ENCODE assay signal across 1 cellular context in the genomic region with DNA sequence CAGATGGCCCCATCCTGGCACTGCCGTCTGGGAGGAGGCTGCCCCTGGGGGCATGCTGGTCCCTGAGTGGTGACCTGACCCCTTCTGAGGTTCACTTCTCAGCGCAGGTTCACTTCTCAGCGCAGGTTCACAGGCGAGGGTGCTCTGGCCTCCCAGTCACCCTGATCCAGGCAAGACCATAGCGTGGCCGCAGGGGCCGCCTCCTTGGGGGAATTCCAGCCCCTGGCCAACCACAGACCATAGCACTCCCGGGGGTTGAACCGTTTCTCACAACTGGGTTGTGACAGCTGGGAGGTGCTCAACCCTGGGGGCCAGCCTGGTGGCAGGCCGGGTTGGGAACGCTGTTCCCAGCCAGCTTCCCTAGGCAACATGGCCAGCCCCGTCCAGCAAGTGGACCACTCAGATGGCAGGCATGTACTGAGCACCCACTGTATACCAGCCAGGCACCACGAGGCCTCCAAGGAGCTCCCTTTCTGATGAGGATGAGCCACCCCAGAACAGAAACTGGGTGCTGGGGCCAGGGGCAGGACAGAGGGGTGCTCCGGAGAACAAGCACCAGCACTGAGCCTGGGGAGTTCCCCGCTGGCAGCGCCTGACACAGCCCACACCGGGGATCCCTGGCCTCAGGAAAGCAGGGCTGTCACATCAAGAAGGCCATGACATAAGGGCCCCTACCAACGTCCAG.
TF ChIP-seq lines count a peak whose summit lies in the region.

No MANE protein-coding gene starts in this region.

TF ChIP-seq in IMR-90, 13 proteins besides CTCF, POLR2A, EP300 and RAD21:
- TF ChIP-seq USF2 (IDR thresholded peaks at IDR 0.05; ENCODE audit: low read depth, low read length), result no peak
- TF ChIP-seq ELK1 (IDR thresholded peaks at IDR 0.05; ENCODE audit: borderline replicate concordance, low read depth, low read length), result no peak
- TF ChIP-seq MAFK (IDR thresholded peaks at IDR 0.05; ENCODE audit: low read depth, low read length), result no peak
- TF ChIP-seq CHD1 (IDR thresholded peaks at IDR 0.05; ENCODE audit: low read depth, low read length), result no peak
- TF ChIP-seq BHLHE40 (IDR thresholded peaks at IDR 0.05; ENCODE audit: low read depth, low read length), result no peak
- TF ChIP-seq MXI1 (IDR thresholded peaks at IDR 0.05; ENCODE audit: borderline replicate concordance, low read depth, low read length), result no peak
- no peak for TF ChIP-seq SMC3 (IDR thresholded peaks at IDR 0.05; ENCODE audit: low read depth, low read length)
- TF ChIP-seq MAZ (IDR thresholded peaks at IDR 0.05; ENCODE audit: borderline replicate concordance, low read depth, low read length), result no peak
- TF ChIP-seq RFX5 (IDR thresholded peaks at IDR 0.05; ENCODE audit: low read depth, low read length), result no peak
- no peak for TF ChIP-seq RCOR1 (IDR thresholded peaks at IDR 0.05; ENCODE audit: insufficient replicate concordance, low read length)
- no peak for TF ChIP-seq CEBPB (IDR thresholded peaks at IDR 0.05; ENCODE audit: low read depth, low read length)
- TF ChIP-seq FOS (IDR thresholded peaks at IDR 0.05; ENCODE audit: low read depth, low read length), result no peak
- TF ChIP-seq NFE2L2 (IDR thresholded peaks at IDR 0.05; ENCODE audit: low read depth, low read length), result no peak
